ENCODE assay signal across 9 cellular contexts in the genomic region with DNA sequence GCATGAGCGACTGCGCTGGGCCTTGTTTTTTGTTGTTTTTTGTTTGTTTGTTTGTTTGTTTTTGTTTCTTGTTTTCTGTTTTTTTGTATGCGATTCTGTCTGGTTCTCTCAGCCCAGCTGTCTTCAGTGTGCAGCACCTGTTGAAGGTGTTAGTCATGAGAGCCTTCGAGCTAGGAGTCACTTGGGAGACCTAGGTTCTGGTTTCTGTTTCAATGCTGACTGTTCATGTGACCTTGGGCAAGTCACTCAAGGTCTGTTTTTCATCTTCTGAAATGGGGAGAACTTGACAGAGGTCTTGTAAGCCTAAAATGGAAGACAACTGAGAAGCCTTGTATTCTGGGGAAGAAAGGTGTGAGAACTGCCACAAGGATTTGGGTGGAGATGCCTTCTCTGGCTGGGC. TPM values are rescaled to one million over a fixed set of nuclear protein-coding genes. Genes with fewer than 3 reads are reported as not detected.
DNase-seq lines count a peak whose midpoint lies in the region; ATAC-seq and TF ChIP-seq lines count a peak whose summit lies in the region.
"Had no signal": no experiment of that assay in that cellular context is flagged by ENCODE, and none has a peak within 500 bp of the region (broad histone marks: within the 10 kb centered on the region; RNA-seq: fewer than 3 reads in every experiment).

No MANE protein-coding gene starts in this region.

- DNase-seq in 8988T: no peak
- no peak for DNase-seq in kidney glomerular epithelial cell (lab: John Stamatoyannopoulos, UW)
- DNase-seq in G401 (ENCODE audit: low spot score): no peak
- DNase-seq in NCI-H1105 treated with DMSO at 0.1 percent for 48 hours (lab: John Stamatoyannopoulos, UW): no peak
- DNase-seq: stimulated activated CD4-positive, alpha-beta T cell treated with anti-CD3 and anti-CD28 coated beads, Interleukin-2, amount 100 ng/mL, for 48 hours had no signal

- H3K4me3 Mint-ChIP-seq in brain: peak overlapping the region; percentile 60 to 74 (median 70)

- TF ChIP-seq CTCF in brain (conservative IDR thresholded peaks at IDR 0.05): no peak

- H3K27ac Mint-ChIP-seq in brain: peak overlapping the region; percentile 40 to 78 (median 76)

- in situ Hi-C loops in G401 (cut with HindIII; ENCODE audit: low sequenced_read_pairs): no loop called here

- ATAC-seq in GM18502 (IDR thresholded peaks at IDR 0.05; ENCODE audit: poor library complexity, unreplicated experiment) (peak; percentile 60), GM21447 (IDR thresholded peaks at IDR 0.05; ENCODE audit: unreplicated experiment) (peak; percentile 55), HG03442 (IDR thresholded peaks at IDR 0.05; ENCODE audit: unreplicated experiment) (peak; percentile 53)

- peaks cover 0 to 4% (median 0%) of the 10 kb centered on the region in 5 experiments for H3K9me3 Mint-ChIP-seq in brain

- peaks cover 58% of the 10 kb centered on the region for H3K4me1 Mint-ChIP-seq in brain

- H3K36me3 Mint-ChIP-seq in brain: peaks cover 31% of the 10 kb centered on the region

- H3K27me3 Mint-ChIP-seq in brain: peaks cover 11% of the 10 kb centered on the region

RNA-seq across cellular contexts. Expression of gene DCPS, which starts 1.8 kb away (rescaled TPM):
- polyA plus RNA-seq in brain (ENCODE audit: insufficient read depth, low read depth, low replicate concordance): 30.1 TPM
- total RNA-seq in G401 (2014; rRNA removed; shearing (Covaris generic)): 25.0 and 48.3 TPM in 2 replicates

RNA-seq across cellular contexts. Expression of gene TIRAP, which starts 22.8 kb away (rescaled TPM):
- 9.3 TPM for polyA plus RNA-seq in brain (ENCODE audit: insufficient read depth, low read depth, low replicate concordance)
- 5.6 and 8.1 TPM in 2 replicates for total RNA-seq in G401 (2014; rRNA removed; shearing (Covaris generic))

RNA-seq across cellular contexts. Expression of gene FOXRED1, which starts 36.7 kb away (rescaled TPM):
- 53.2 TPM for polyA plus RNA-seq in brain (ENCODE audit: insufficient read depth, low read depth, low replicate concordance)
- 54.0 and 73.2 TPM in 2 replicates for total RNA-seq in G401 (2014; rRNA removed; shearing (Covaris generic))

RNA-seq across cellular contexts. Expression of gene SRPRA, which starts 37.0 kb away (rescaled TPM):
- 111 TPM for polyA plus RNA-seq in brain (ENCODE audit: insufficient read depth, low read depth, low replicate concordance)
- total RNA-seq in G401 (2014; rRNA removed; shearing (Covaris generic)): 56.0 and 64.6 TPM in 2 replicates

RNA-seq across cellular contexts. Expression of gene ST3GAL4, which starts 49.8 kb away (rescaled TPM):
- polyA plus RNA-seq in brain (ENCODE audit: insufficient read depth, low read depth, low replicate concordance): 43.9 TPM
- 26.2 and 35.0 TPM in 2 replicates for total RNA-seq in G401 (2014; rRNA removed; shearing (Covaris generic))
